ENCODE assay signal across 2 cellular contexts in genomic region chr1:162561616-162562451, GRCh38.
A peak's percentile ranks its signal among the peaks of the same experiment; 100 is the strongest.
TF ChIP-seq lines count a peak whose summit lies in the region.

Gene UAP1 (plus strand): TSS chr1:162561722. CDS start chr1:162566069, 4,347 bp downstream.

TF ChIP-seq in SK-N-SH, 30 proteins besides CTCF, POLR2A, EP300 and RAD21:
- TF ChIP-seq MXI1 (IDR thresholded peaks at IDR 0.05; ENCODE audit: low read depth, low read length) (peak; percentile 52; the same call in 1 of the 2 replicates), POLR2AphosphoS5 (IDR thresholded peaks at IDR 0.05; ENCODE audit: low read depth, low read length) (peak; percentile 52; the same call in 1 of the 2 replicates), PBX3 (IDR thresholded peaks at IDR 0.05) (no peak), FOSL2 (IDR thresholded peaks at IDR 0.05; ENCODE audit: borderline replicate concordance, low read depth) (0 out of 2 replicates have a peak, but pooled peaks have one; percentile 17), ZBTB33 (IDR thresholded peaks at IDR 0.05; ENCODE audit: borderline replicate concordance, low read depth) (no peak), GATA2 (CRISPR knock-in tag; IDR thresholded peaks at IDR 0.05) (no peak), NFIC (IDR thresholded peaks at IDR 0.05; ENCODE audit: borderline replicate concordance) (peak; percentile 15; the same call in 1 of the 2 replicates), FOXM1 (IDR thresholded peaks at IDR 0.05; ENCODE audit: low read depth) (no peak), USF2 (IDR thresholded peaks at IDR 0.05; ENCODE audit: borderline replicate concordance, low read depth, low read length) (no peak), SIN3A (IDR thresholded peaks at IDR 0.05; ENCODE audit: borderline replicate concordance, low read depth, low read length) (peak; percentile 90; the same call in 1 of the 2 replicates), RCOR1 (IDR thresholded peaks at IDR 0.05; ENCODE audit: low read length) (no peak), MAX (IDR thresholded peaks at IDR 0.05; ENCODE audit: low read depth) (peak; percentile 41; the same call in 1 of the 2 replicates), TAF1 (IDR thresholded peaks at IDR 0.05; ENCODE audit: borderline replicate concordance, low read depth, low read length) (peak; percentile 88)
TF ChIP-seq in SK-N-SH: peak in this region for 7.

TF ChIP-seq in H1, 55 proteins besides CTCF, POLR2A, EP300 and RAD21:
- TF ChIP-seq CREB1 (IDR thresholded peaks at IDR 0.05) (no peak), USF2 (IDR thresholded peaks at IDR 0.05; ENCODE audit: low read length) (no peak), CBX8 (IDR thresholded peaks at IDR 0.05; ENCODE audit: borderline replicate concordance, low read depth, low read length) (no peak), PHF8 (conservative IDR thresholded peaks at IDR 0.05; ENCODE audit: low read depth, low read length) (peak; percentile 74), ASH2L (IDR thresholded peaks at IDR 0.05; ENCODE audit: low read length) (peak; percentile 60), POLR2AphosphoS5 (IDR thresholded peaks at IDR 0.05; ENCODE audit: low read depth, low read length) (peak; percentile 47), BACH1 (IDR thresholded peaks at IDR 0.05; ENCODE audit: low read length) (peak; percentile 36; the same call in 1 of the 2 replicates), MAX (IDR thresholded peaks at IDR 0.05) (peak; percentile 45; the same call in 1 of the 2 replicates), SP1 (IDR thresholded peaks at IDR 0.05; ENCODE audit: low read depth, low read length) (no peak), BCL11A (IDR thresholded peaks at IDR 0.05; ENCODE audit: low read depth in 2 of 2, low read length in 2 of 2) (no peak), GABPA (IDR thresholded peaks at IDR 0.05; ENCODE audit: borderline replicate concordance, insufficient read depth, low read length) (no peak), SIN3A (conservative IDR thresholded peaks at IDR 0.05 in 1 of 2, IDR thresholded peaks at IDR 0.05 in 1 of 2; ENCODE audit: low read depth in 1 of 2, low read length in 2 of 2) (0 out of 4 replicates have a peak, but pooled peaks of 1 of the 2 experiments have one; percentile 55), ZNF274 (IDR thresholded peaks at IDR 0.05; ENCODE audit: borderline replicate concordance, extremely low read depth, low read length) (no peak), TEAD4 (IDR thresholded peaks at IDR 0.05; ENCODE audit: low read depth, low read length) (no peak; the same call in 1 of the 2 replicates), MAFK (IDR thresholded peaks at IDR 0.05; ENCODE audit: low read depth, low read length) (no peak), EZH2 (IDR thresholded peaks at IDR 0.05; ENCODE audit: low read depth, low read length, severe bottlenecking) (peak; percentile 16), KDM4A (IDR thresholded peaks at IDR 0.05; ENCODE audit: low read depth, low read length, severe bottlenecking) (peak; percentile 85), E2F6 (IDR thresholded peaks at IDR 0.05) (peak; percentile 14; the same call in 1 of the 2 replicates), JUN (IDR thresholded peaks at IDR 0.05; ENCODE audit: low read depth, low read length) (no peak), ATF3 (IDR thresholded peaks at IDR 0.05; ENCODE audit: insufficient read depth, low read depth, low read length) (no peak), SIX5 (IDR thresholded peaks at IDR 0.05; ENCODE audit: low read depth, low read length) (no peak), TAF1 (IDR thresholded peaks at IDR 0.05; ENCODE audit: low read depth, low read length) (no peak)
